In the genomic region with DNA sequence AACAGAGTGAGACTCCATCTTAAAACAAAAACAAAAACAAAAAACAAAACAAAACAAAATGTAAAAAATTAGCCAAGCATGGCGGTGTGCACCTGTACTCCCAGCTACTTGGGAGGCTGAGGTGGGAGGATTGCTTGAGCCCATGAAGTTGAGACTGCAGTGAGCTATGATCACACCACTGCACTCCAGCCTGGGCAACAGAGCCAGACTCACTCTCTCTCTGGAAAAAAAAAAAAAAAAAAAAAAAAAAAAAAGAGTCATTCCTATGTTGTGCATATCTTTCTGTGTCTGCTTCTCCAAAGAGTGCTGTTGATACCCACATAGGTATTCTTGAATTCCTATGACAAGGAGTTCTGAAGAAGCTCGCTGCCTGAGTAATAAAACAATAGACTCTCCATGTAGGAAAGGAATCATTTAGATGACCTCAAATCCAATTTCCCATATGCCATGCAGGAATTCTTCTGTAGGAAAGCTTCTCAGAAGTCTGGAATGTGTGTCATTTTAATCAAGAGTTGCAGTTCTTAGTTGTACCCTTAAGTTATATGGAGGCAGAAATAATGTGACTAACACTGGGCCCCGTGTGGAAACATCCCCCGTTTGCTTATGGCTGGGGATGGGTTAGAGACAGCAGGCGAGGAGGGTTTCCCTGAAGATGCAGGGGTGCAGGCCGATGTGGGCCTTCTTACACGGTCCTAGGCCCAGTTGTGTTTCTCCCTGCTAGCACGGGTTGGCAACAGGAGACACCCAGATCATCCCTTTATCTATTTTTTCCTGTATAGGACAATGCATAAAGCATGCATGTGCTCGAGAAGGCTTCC, we compare ENCODE assay signal across 11 cellular contexts.
DNase-seq lines count a peak whose midpoint lies in the region; ATAC-seq, FAIRE-seq and TF ChIP-seq lines count a peak whose summit lies in the region.
"Had no signal": no experiment of that assay in that cellular context is flagged by ENCODE, and none has a peak within 500 bp of the region (broad histone marks: within the 10 kb centered on the region; RNA-seq: fewer than 3 reads in every experiment).

No MANE protein-coding gene starts in this region.

- no peak overlapping the region for H3K4me2 ChIP-seq in mammary epithelial cell (ENCODE audit: insufficient read depth, low read depth, low read length)

- peaks cover 14 to 20% of the 10 kb centered on the region in 2 donors for H3K4me1 ChIP-seq in kidney (ENCODE audit: control insufficient read depth in 1 of 2, insufficient read depth in 1 of 2, low read depth in 1 of 2, low read length in 2 of 2)
- H3K4me1 ChIP-seq in mammary epithelial cell (ENCODE audit: insufficient read depth, low read length), result peaks cover 3% of the 10 kb centered on the region

- H3K4me3 ChIP-seq in GM06990 (replicated peaks; ENCODE audit: low read depth, low read length) (no peak overlapping the region), kidney (ENCODE audit: low read length in 2 of 2) (peak overlapping the region in 1 of 2 donors; percentile 21), mammary epithelial cell (replicated peaks in 1 of 3; ENCODE audit: insufficient read depth in 1 of 3, low read depth in 2 of 3, low read length in 3 of 3) (no peak overlapping the region)
- H3K4me3 ChIP-seq: thoracic aorta had no signal

- no peak overlapping the region for H3K9ac ChIP-seq in kidney (ENCODE audit: low read length in 2 of 2)
- no peak overlapping the region for H3K9ac ChIP-seq in mammary epithelial cell (ENCODE audit: insufficient read depth, low read length)

- CTCF ChIA-PET in mammary epithelial cell (lab: Charles Lee; ENCODE audit: low non-redundant PET), result no interaction called here

- peak; percentile 5 for ATAC-seq in GM19397 (IDR thresholded peaks at IDR 0.05; ENCODE audit: unreplicated experiment)
- ATAC-seq in HG03460 (IDR thresholded peaks at IDR 0.05; ENCODE audit: unreplicated experiment), result peak; percentile 1
- ATAC-seq in HG02852 (IDR thresholded peaks at IDR 0.05; ENCODE audit: unreplicated experiment), result no peak

- no peaks in the 10 kb centered on the region for H3K9me3 ChIP-seq in kidney (ENCODE audit: control insufficient read depth in 1 of 2, low read length in 2 of 2)
- H3K9me3 ChIP-seq in mammary epithelial cell (replicated peaks; ENCODE audit: insufficient read depth, low read length), result no peaks in the 10 kb centered on the region
- H3K9me3 ChIP-seq: thoracic aorta had no signal

- DNase-seq in GM06990 (ENCODE audit: extremely low read depth, insufficient read length), result peak; percentile 49
- DNase-seq in kidney, result no peak
- no peak for DNase-seq in NCI-H187 treated with DMSO at 0.1 percent for 48 hours (lab: John Stamatoyannopoulos, UW)
- DNase-seq in mammary epithelial cell, result no peak
- DNase-seq in LoVo (ENCODE audit: low spot score), result no peak

- H2AFZ ChIP-seq in mammary epithelial cell (ENCODE audit: low read depth, low read length), result no peak overlapping the region

- no peaks in the 10 kb centered on the region for H3K27me3 ChIP-seq in GM06990 (replicated peaks; ENCODE audit: control insufficient read depth, insufficient read depth, low read length)
- peaks cover 11% of the 10 kb centered on the region for H3K27me3 ChIP-seq in mammary epithelial cell (ENCODE audit: insufficient read depth, low read length)

- dilution Hi-C loops in mammary epithelial cell (cut with HindIII; ENCODE audit: low sequenced_read_pairs), result no loop called here

- no TSS peak for BruUV-seq in mammary epithelial cell (replicated peaks; lab: Mats Ljungman, UMichigan)

- FAIRE-seq in kidney (lab: Jason Lieb, UNC), result no peak
- FAIRE-seq: G401.6 had no signal

- H3K79me2 ChIP-seq in mammary epithelial cell (ENCODE audit: insufficient read depth, low read length), result no peaks in the 10 kb centered on the region

- WGBS in mammary epithelial cell (ENCODE audit: low coverage, missing lambda C conversion rate), result 87% methylated on average over 9 of the region's 9 CpGs

- no peaks in the 10 kb centered on the region for H4K20me1 ChIP-seq in mammary epithelial cell (ENCODE audit: insufficient read depth, low read length)

- no peak for TF ChIP-seq CTCF in GM06990 (IDR thresholded peaks at IDR 0.05; ENCODE audit: insufficient read depth, low read length, poor library complexity, severe bottlenecking)
- TF ChIP-seq CTCF in kidney (IDR thresholded peaks at IDR 0.05; ENCODE audit: borderline replicate concordance, extremely low read depth, insufficient read depth), result no peak
- no peak for TF ChIP-seq CTCF in mammary epithelial cell (conservative IDR thresholded peaks at IDR 0.05 in 1 of 2, IDR thresholded peaks at IDR 0.05 in 1 of 2; ENCODE audit: extremely low read depth in 1 of 2, insufficient read depth in 1 of 2, low read depth in 1 of 2, low read length in 2 of 2)

- intact Hi-C loops in kidney (cut with DNase I) (no loop called here), mammary epithelial cell (cut with micrococcal nuclease) (loop anchor here (10.0 kb wide), 1 partner anchor 146 kb away; no protein-coding TSS in a partner anchor)

- no peaks in the 10 kb centered on the region for H3K36me3 ChIP-seq in GM06990 (ENCODE audit: control insufficient read depth, insufficient read depth, low read length)
- H3K36me3 ChIP-seq in kidney (ENCODE audit: control insufficient read depth in 1 of 2, insufficient read depth in 2 of 2, low read length in 2 of 2), result no peaks in the 10 kb centered on the region
- no peaks in the 10 kb centered on the region for H3K36me3 ChIP-seq in mammary epithelial cell (ENCODE audit: insufficient read depth, low read length)
- H3K36me3 ChIP-seq: thoracic aorta had no signal

- in situ Hi-C loops in mammary epithelial cell (cut with MboI; ENCODE audit: low sequenced_read_pairs in 2 of 2), result no loop called here

- peak overlapping the region; percentile 12 to 14 for H3K27ac ChIP-seq in kidney (ENCODE audit: low read depth in 2 of 2, low read length in 2 of 2)
- no peak overlapping the region for H3K27ac ChIP-seq in mammary epithelial cell (ENCODE audit: insufficient read depth, low read depth, low read length)
- H3K27ac ChIP-seq: RWPE1, thoracic aorta had no signal
